ENCODE assay signal across 8 cellular contexts in the genomic region with DNA sequence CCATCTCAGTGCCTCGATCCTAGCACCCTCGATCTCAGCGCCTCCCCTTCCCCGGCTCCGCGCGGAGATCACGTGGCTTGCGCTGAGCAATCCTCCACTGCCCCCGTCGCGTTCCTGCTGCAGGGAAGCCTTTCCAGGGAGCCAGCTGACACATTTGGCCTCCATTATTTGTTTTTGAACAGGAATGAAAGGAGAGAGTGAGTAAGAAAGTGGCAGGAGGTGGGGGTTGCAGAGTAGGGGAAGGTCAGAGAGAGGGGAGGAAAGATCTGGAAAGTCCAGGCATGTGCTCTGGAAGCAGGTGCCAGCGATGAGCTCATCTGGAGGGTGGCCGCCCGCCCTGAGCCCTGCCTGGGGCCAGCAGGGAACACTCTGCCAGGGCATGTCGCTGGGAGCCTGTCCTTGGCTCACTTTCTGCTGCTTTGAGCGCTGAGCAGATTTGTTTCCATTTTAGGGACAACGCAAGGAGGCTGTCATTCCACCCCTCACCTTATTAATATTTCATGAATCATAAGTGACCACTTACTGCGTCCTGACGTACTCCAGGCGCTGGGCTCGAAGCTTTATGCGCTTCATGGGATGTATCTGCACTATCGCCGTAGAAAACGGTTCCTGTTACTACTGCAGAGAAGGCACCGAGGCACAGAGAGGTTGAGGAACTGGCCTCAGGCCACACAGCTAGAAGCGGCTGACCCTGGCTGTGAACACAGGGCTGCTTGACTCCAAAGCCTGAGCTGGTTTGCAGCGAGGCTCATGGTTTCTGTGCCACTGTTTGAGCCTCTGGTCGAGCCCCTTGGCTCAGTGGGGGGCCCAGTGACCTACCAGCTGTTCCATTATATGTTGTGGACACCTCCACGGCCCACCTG.
DNase-seq lines count a peak whose midpoint lies in the region; ATAC-seq and TF ChIP-seq lines count a peak whose summit lies in the region.

No MANE protein-coding gene starts in this region.

- peaks cover 3% of the 10 kb centered on the region for H3K9me3 ChIP-seq in left ventricle myocardium inferior (replicated peaks)

- no peaks in the 10 kb centered on the region for H3K36me3 ChIP-seq in left ventricle myocardium inferior
- no peaks in the 10 kb centered on the region for H3K36me3 ChIP-seq in rectal smooth muscle tissue (ENCODE audit: control insufficient read depth, insufficient read depth, low read length)

- H3K4me3 Mint-ChIP-seq in activated CD4-positive, alpha-beta T cell treated with anti-CD3 and anti-CD28 coated beads for 36 hours, result no peak overlapping the region

- H3K4me1 Mint-ChIP-seq in activated CD4-positive, alpha-beta T cell treated with anti-CD3 and anti-CD28 coated beads for 36 hours, result peaks cover 74% of the 10 kb centered on the region

- no peak for ATAC-seq in activated CD4-positive, alpha-beta T cell treated with anti-CD3 and anti-CD28 coated beads for 36 hours
- ATAC-seq in activated CD4-positive, CD25-positive, alpha-beta regulatory T cell treated with anti-CD3 and anti-CD28 coated beads, Interleukin-2, amount 50 U/mL, for 24 hours, result no peak
- no peak for ATAC-seq in HG02884 (IDR thresholded peaks at IDR 0.05; ENCODE audit: unreplicated experiment)

- CTCF ChIA-PET in activated CD4-positive, alpha-beta T cell treated with anti-CD3 and anti-CD28 coated beads for 36 hours (lab: Charles Lee), result interaction anchor here (0.9 to 2.0 kb wide), 5 partner anchors 9 to 93 kb away, joined by 3 to 10 read pairs (median 4); no protein-coding TSS in a partner anchor

- no peak for TF ChIP-seq CTCF in left ventricle myocardium inferior (IDR thresholded peaks at IDR 0.05; ENCODE audit: borderline replicate concordance)

- POLR2A ChIA-PET in activated CD4-positive, alpha-beta T cell treated with anti-CD3 and anti-CD28 coated beads for 36 hours (lab: Charles Lee), result interaction anchor here (0.7 kb wide), 1 partner anchor 24 kb away, joined by 3 read pairs; no protein-coding TSS in a partner anchor

- H3K9me3 Mint-ChIP-seq in activated CD4-positive, alpha-beta T cell treated with anti-CD3 and anti-CD28 coated beads for 36 hours (ENCODE audit: low read depth), result no peaks in the 10 kb centered on the region

- no peaks in the 10 kb centered on the region for H3K27me3 ChIP-seq in left ventricle myocardium inferior (ENCODE audit: low read depth)
- H3K27me3 ChIP-seq in rectal smooth muscle tissue (ENCODE audit: control insufficient read depth, insufficient read depth, low read length), result no peaks in the 10 kb centered on the region

- DNase-seq in ELR (ENCODE audit: low read depth), result peak; percentile 96
- peak; percentile 94 for DNase-seq in amniotic epithelial cell (ENCODE audit: low read depth)
- peak; percentile 89 for DNase-seq in left ventricle myocardium inferior
- DNase-seq in NCI-H187 treated with DMSO at 0.1 percent for 48 hours (lab: John Stamatoyannopoulos, UW), result no peak
- DNase-seq in activated CD4-positive, alpha-beta T cell treated with anti-CD3 and anti-CD28 coated beads for 36 hours, result no peak

- intact Hi-C loops in left ventricle myocardium inferior (cut with micrococcal nuclease), result loop anchor here (10.0 kb wide), 1 partner anchor 89 kb away; no protein-coding TSS in a partner anchor
- intact Hi-C loops in activated CD4-positive, alpha-beta T cell treated with anti-CD3 and anti-CD28 coated beads for 36 hours (cut with DNase I, micrococcal nuclease), result no loop called here

- no peaks in the 10 kb centered on the region for H3K27me3 Mint-ChIP-seq in activated CD4-positive, alpha-beta T cell treated with anti-CD3 and anti-CD28 coated beads for 36 hours

- no peaks in the 10 kb centered on the region for H3K36me3 Mint-ChIP-seq in activated CD4-positive, alpha-beta T cell treated with anti-CD3 and anti-CD28 coated beads for 36 hours (ENCODE audit: low read depth)

- H3K4me3 ChIP-seq in left ventricle myocardium inferior (peak overlapping the region; percentile 23), rectal smooth muscle tissue (ENCODE audit: low read length) (peak overlapping the region; percentile 22)

- no peak overlapping the region for H3K27ac Mint-ChIP-seq in activated CD4-positive, alpha-beta T cell treated with anti-CD3 and anti-CD28 coated beads for 36 hours

- H3K4me1 ChIP-seq in left ventricle myocardium inferior (peaks cover 100% of the 10 kb centered on the region), rectal smooth muscle tissue (ENCODE audit: control insufficient read depth, insufficient read depth, low read length) (peaks cover 87% of the 10 kb centered on the region)

- H3K9ac ChIP-seq in rectal smooth muscle tissue (ENCODE audit: low read length), result no peak overlapping the region

- peak overlapping the region; percentile 85 for H3K27ac ChIP-seq in left ventricle myocardium inferior (replicated peaks)
- H3K27ac ChIP-seq in rectal smooth muscle tissue (ENCODE audit: low read depth, low read length), result peak overlapping the region; percentile 98

Comparison
In these comparisons a context has a peak if more than half of its experiments do, and no peak if none do; other contexts are left out.
1. DNase-seq: peak in ELR (single experiment), amniotic epithelial cell (single experiment) and left ventricle myocardium inferior (single experiment); none in NCI-H187 treated with DMSO at 0.1 percent for 48 hours (single experiment) and activated CD4-positive, alpha-beta T cell treated with anti-CD3 and anti-CD28 coated beads for 36 hours (single experiment).